In the genomic region with DNA sequence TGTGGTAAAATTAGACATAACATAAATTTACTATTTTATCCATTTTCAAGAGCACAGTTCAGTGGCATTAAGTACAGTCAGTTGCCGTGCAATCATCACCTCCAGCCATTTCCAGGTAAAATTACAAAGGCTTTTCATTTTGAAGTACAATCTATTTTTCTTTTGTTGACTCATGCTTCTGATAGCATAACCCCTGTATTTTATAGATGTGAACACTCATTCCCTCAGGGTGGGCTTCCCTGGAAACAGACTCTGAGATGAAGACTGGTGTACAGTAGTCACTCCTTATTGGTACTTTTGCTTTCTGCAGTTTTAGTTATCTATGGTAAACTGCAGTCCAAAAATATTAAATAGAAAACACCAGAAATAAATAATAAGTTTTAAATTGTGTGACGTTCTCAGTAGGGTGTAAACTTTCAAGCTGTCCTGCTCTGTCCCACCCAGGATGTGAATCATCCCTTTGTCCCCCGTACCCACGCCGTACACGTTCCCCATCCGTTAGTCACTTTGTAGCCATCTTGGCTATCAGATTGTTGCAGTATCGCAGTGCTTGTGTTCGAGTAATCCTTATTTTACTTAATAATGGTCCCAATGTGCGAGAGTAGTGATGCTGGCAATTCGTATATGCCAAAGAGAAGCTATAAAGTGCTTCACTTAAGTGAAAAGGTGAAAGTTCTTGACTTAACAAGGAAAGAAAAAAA, we compare ENCODE assay signal across 1 cellular context.
TF ChIP-seq lines count a peak whose summit lies in the region.

No MANE protein-coding gene starts in this region.

TF ChIP-seq in K562, 482 proteins besides CTCF, POLR2A, EP300 and RAD21 (continued from another document):
- TF ChIP-seq, protein P1, sequence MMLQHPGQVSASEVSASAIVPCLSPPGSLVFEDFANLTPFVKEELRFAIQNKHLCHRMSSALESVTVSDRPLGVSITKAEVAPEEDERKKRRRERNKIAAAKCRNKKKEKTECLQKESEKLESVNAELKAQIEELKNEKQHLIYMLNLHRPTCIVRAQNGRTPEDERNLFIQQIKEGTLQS (IDR thresholded peaks at IDR 0.05): peak; percentile 59
- TF ChIP-seq, protein P1 (CRISPR knock-in tag; conservative IDR thresholded peaks at IDR 0.05): no peak
- TF ChIP-seq TAF1 (IDR thresholded peaks at IDR 0.05; ENCODE audit: control insufficient read depth, extremely low read depth, insufficient read depth, low read length, severe bottlenecking) (no peak), FOXA1 (IDR thresholded peaks at IDR 0.05; ENCODE audit: borderline replicate concordance) (no peak), ZNF780A (CRISPR knock-in tag; IDR thresholded peaks at IDR 0.05) (no peak)
TF ChIP-seq in K562: peak in this region for 12.
